Comparison of ENCODE assay signal across 1 cellular context in the genomic region with DNA sequence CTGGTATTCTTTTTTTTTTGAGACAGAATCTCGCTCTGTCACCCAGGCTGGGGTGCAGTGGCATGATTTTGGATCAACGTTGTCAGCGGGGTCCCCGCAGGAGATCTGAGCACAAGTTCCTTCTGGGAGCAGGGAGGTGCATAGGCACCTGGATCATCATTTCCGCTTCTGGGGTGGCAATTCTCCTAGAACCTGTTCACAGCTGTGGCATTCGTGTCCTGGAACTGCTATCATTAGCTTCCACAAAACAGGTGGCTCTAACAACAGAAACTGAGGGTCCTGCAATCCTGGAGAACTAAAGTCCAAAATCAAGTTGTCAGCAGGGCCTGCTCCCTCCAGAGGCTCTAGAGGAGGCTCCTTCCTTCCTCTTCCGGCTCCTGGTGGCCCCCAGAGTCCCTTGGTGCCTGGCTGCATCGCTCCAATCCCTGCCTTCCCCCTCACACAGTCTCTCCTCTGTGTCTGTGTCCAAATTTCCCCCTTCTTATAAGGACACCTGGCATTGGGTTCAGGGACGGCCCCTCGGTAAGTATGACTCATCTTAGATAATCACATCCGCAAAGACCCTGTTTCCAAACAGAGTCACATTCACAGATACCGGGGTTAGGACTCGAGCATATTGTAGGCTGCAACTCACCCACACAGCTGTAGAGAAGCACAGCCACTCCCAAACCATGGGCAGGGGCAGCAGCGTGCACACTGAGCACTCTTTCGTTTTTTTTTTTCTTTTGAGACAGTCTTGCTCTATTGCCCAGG.
TF ChIP-seq lines count a peak whose summit lies in the region.

No MANE protein-coding gene starts in this region.

TF ChIP-seq in HepG2, 621 proteins besides CTCF, POLR2A, EP300 and RAD21 (continued from another document and continues in another):
- TF ChIP-seq PRDM10 (CRISPR knock-in tag; IDR thresholded peaks at IDR 0.05; ENCODE audit: low read depth) (no peak), JARID2 (CRISPR knock-in tag; IDR thresholded peaks at IDR 0.05; ENCODE audit: insufficient replicate concordance) (no peak), SKI (IDR thresholded peaks at IDR 0.05; ENCODE audit: partially characterized antibody) (no peak), TCF7L2 (IDR thresholded peaks at IDR 0.05; ENCODE audit: low read depth, low read length) (no peak), ZNF431 (CRISPR knock-in tag; IDR thresholded peaks at IDR 0.05; ENCODE audit: borderline replicate concordance, low read depth) (no peak), MTA3 (CRISPR knock-in tag; IDR thresholded peaks at IDR 0.05) (no peak), ZNF318 (CRISPR knock-in tag; IDR thresholded peaks at IDR 0.05) (no peak), KLF12 (CRISPR knock-in tag; IDR thresholded peaks at IDR 0.05; ENCODE audit: borderline replicate concordance) (no peak), ZNF75D (CRISPR knock-in tag; IDR thresholded peaks at IDR 0.05; ENCODE audit: borderline replicate concordance) (no peak), ZNF567 (CRISPR knock-in tag; IDR thresholded peaks at IDR 0.05; ENCODE audit: borderline replicate concordance) (no peak), ZNF543 (CRISPR knock-in tag; IDR thresholded peaks at IDR 0.05) (no peak), NFYB (CRISPR knock-in tag; IDR thresholded peaks at IDR 0.05) (no peak), ZNF317 (CRISPR knock-in tag; IDR thresholded peaks at IDR 0.05) (no peak), ZNF746 (CRISPR knock-in tag; IDR thresholded peaks at IDR 0.05) (no peak), BORCS8-MEF2B (CRISPR knock-in tag; IDR thresholded peaks at IDR 0.05) (no peak), HNF1A (IDR thresholded peaks at IDR 0.05; ENCODE audit: low read depth) (no peak), HNF1A (CRISPR knock-in tag; IDR thresholded peaks at IDR 0.05; ENCODE audit: borderline replicate concordance) (no peak), NR3C1 (CRISPR knock-in tag; IDR thresholded peaks at IDR 0.05) (no peak), MEIS2 (CRISPR knock-in tag; IDR thresholded peaks at IDR 0.05) (no peak), ATF2 (CRISPR knock-in tag; IDR thresholded peaks at IDR 0.05) (no peak), ZNF484 (CRISPR knock-in tag; IDR thresholded peaks at IDR 0.05; ENCODE audit: borderline replicate concordance, low read depth) (no peak), ZNF256 (CRISPR knock-in tag; conservative IDR thresholded peaks at IDR 0.05) (no peak), ZNF337 (CRISPR knock-in tag; IDR thresholded peaks at IDR 0.05; ENCODE audit: borderline replicate concordance, low read depth) (0 out of 2 replicates have a peak, but pooled peaks have one; percentile 9), MAZ (IDR thresholded peaks at IDR 0.05; ENCODE audit: borderline replicate concordance, low read depth, low read length) (no peak), MAZ (CRISPR knock-in tag; IDR thresholded peaks at IDR 0.05; ENCODE audit: low read depth) (0 out of 2 replicates have a peak, but pooled peaks have one; percentile 31), CBX1 (IDR thresholded peaks at IDR 0.05; ENCODE audit: low read depth) (no peak), SIN3B (IDR thresholded peaks at IDR 0.05; ENCODE audit: low read length) (no peak), KLF9 (CRISPR knock-in tag; IDR thresholded peaks at IDR 0.05; ENCODE audit: low read depth) (no peak), ZSCAN31 (CRISPR knock-in tag; IDR thresholded peaks at IDR 0.05; ENCODE audit: low read depth) (no peak), SP4 (CRISPR knock-in tag; IDR thresholded peaks at IDR 0.05) (no peak), NR1H2 (CRISPR knock-in tag; IDR thresholded peaks at IDR 0.05; ENCODE audit: borderline replicate concordance, low read depth) (no peak), MYC (CRISPR knock-in tag; IDR thresholded peaks at IDR 0.05; ENCODE audit: borderline replicate concordance) (no peak; the same call in 1 of the 2 replicates), NFIB (CRISPR knock-in tag; IDR thresholded peaks at IDR 0.05; ENCODE audit: borderline replicate concordance) (no peak)
- TF ChIP-seq, protein P1, sequence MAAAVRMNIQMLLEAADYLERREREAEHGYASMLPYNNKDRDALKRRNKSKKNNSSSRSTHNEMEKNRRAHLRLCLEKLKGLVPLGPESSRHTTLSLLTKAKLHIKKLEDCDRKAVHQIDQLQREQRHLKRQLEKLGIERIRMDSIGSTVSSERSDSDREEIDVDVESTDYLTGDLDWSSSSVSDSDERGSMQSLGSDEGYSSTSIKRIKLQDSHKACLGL (CRISPR knock-in tag; IDR thresholded peaks at IDR 0.05): no peak
